In genomic region chr6:145735356-145736165, GRCh38 we compare ENCODE assay signal across 1 cellular context.
TF ChIP-seq lines count a peak whose summit lies in the region.

Gene EPM2A, minus strand, starts transcription at chr6:145735520. Its CDS starts 22 bp downstream, at chr6:145735498.

TF ChIP-seq in HepG2, 621 proteins besides CTCF, POLR2A, EP300 and RAD21 (continued from another document and continues in another):
- TF ChIP-seq ZBTB40 (IDR thresholded peaks at IDR 0.05) (no peak), ZBTB40 (CRISPR knock-in tag; IDR thresholded peaks at IDR 0.05) (peak; percentile 94), ZNF546 (CRISPR knock-in tag; conservative IDR thresholded peaks at IDR 0.05) (peak; percentile 96), ZNF75D (CRISPR knock-in tag; IDR thresholded peaks at IDR 0.05; ENCODE audit: borderline replicate concordance) (peak; percentile 91; the same call in 1 of the 2 replicates), LBX2 (CRISPR knock-in tag; IDR thresholded peaks at IDR 0.05; ENCODE audit: borderline replicate concordance) (peak; percentile 97), ZNF30 (CRISPR knock-in tag; IDR thresholded peaks at IDR 0.05) (peak; percentile 98), GABPA (IDR thresholded peaks at IDR 0.05; ENCODE audit: low read depth, low read length) (peak; percentile 45; the same call in 1 of the 2 replicates), GABPA (CRISPR knock-in tag; IDR thresholded peaks at IDR 0.05; ENCODE audit: low read depth) (no peak), SP2 (CRISPR knock-in tag; IDR thresholded peaks at IDR 0.05) (peak; percentile 57), TRIM22 (IDR thresholded peaks at IDR 0.05) (no peak), GATAD1 (CRISPR knock-in tag; IDR thresholded peaks at IDR 0.05) (peak; percentile 72), ZNF543 (CRISPR knock-in tag; IDR thresholded peaks at IDR 0.05) (peak; percentile 41; the same call in 1 of the 2 replicates), MNT (IDR thresholded peaks at IDR 0.05) (peak; percentile 51), ZNF574 (CRISPR knock-in tag; IDR thresholded peaks at IDR 0.05) (peak; percentile 80), HIC2 (CRISPR knock-in tag; IDR thresholded peaks at IDR 0.05; ENCODE audit: low read depth) (peak; percentile 80; the same call in 1 of the 2 replicates), ZBTB1 (CRISPR knock-in tag; IDR thresholded peaks at IDR 0.05; ENCODE audit: borderline replicate concordance) (peak; percentile 68; the same call in 1 of the 2 replicates), CCAR2 (optimal IDR thresholded peaks at IDR 0.05; ENCODE audit: low read depth, low read length) (no peak), ZNF230 (CRISPR knock-in tag; IDR thresholded peaks at IDR 0.05) (peak; percentile 93), KDM6A (CRISPR knock-in tag; IDR thresholded peaks at IDR 0.05; ENCODE audit: low read depth) (0 out of 2 replicates have a peak, but pooled peaks have one; percentile 1), ZNF576 (CRISPR knock-in tag; IDR thresholded peaks at IDR 0.05) (peak; percentile 95; the same call in 1 of the 2 replicates), NCOA1 (CRISPR knock-in tag; IDR thresholded peaks at IDR 0.05) (no peak), ZNF709 (CRISPR knock-in tag; IDR thresholded peaks at IDR 0.05) (peak; percentile 98), MAFF (IDR thresholded peaks at IDR 0.05; ENCODE audit: low read depth, low read length) (no peak), TFE3 (CRISPR knock-in tag; IDR thresholded peaks at IDR 0.05) (peak; percentile 94), AHR (CRISPR knock-in tag; IDR thresholded peaks at IDR 0.05) (peak; percentile 95; the same call in 1 of the 2 replicates), MTF2 (CRISPR knock-in tag; IDR thresholded peaks at IDR 0.05; ENCODE audit: borderline replicate concordance) (no peak), ZNF496 (CRISPR knock-in tag; IDR thresholded peaks at IDR 0.05; ENCODE audit: insufficient replicate concordance) (peak; percentile 81), FOXO1 (CRISPR knock-in tag; IDR thresholded peaks at IDR 0.05) (peak; percentile 71; the same call in 1 of the 2 replicates), MLX (CRISPR knock-in tag; IDR thresholded peaks at IDR 0.05) (no peak; the same call in 1 of the 2 replicates), JUNB (CRISPR knock-in tag; IDR thresholded peaks at IDR 0.05; ENCODE audit: borderline replicate concordance) (peak; percentile 87), STAG1 (CRISPR knock-in tag; IDR thresholded peaks at IDR 0.05) (peak; percentile 18; the same call in 1 of the 2 replicates), ZNF207 (IDR thresholded peaks at IDR 0.05; ENCODE audit: borderline replicate concordance) (no peak), ZNF143 (CRISPR knock-in tag; IDR thresholded peaks at IDR 0.05) (0 out of 2 replicates have a peak, but pooled peaks have one; percentile 40), SPEN (CRISPR knock-in tag; IDR thresholded peaks at IDR 0.05; ENCODE audit: low read depth) (peak; percentile 75), ZNF33A (CRISPR knock-in tag; IDR thresholded peaks at IDR 0.05; ENCODE audit: borderline replicate concordance) (0 out of 2 replicates have a peak, but pooled peaks have one; percentile 66), SMAD3 (CRISPR knock-in tag; IDR thresholded peaks at IDR 0.05) (peak; percentile 71), ZNF343 (CRISPR knock-in tag; IDR thresholded peaks at IDR 0.05) (0 out of 2 replicates have a peak, but pooled peaks have one; percentile 53), BCL3 (CRISPR knock-in tag; IDR thresholded peaks at IDR 0.05) (peak; percentile 95), EED (CRISPR knock-in tag; IDR thresholded peaks at IDR 0.05) (peak; percentile 99)
